In genomic region chr9:37953775-37954437, GRCh38 we compare ENCODE assay signal across 8 cellular contexts. TPM values are rescaled to one million over a fixed set of nuclear protein-coding genes. Genes with fewer than 3 reads are reported as not detected.
A peak's percentile ranks its signal among the peaks of the same experiment; 100 is the strongest.
DNase-seq lines count a peak whose midpoint lies in the region; ATAC-seq and TF ChIP-seq lines count a peak whose summit lies in the region.

No MANE protein-coding gene starts in this region.

- peak; percentile 74 for DNase-seq in activated effector memory CD4-positive, alpha-beta T cell treated with anti-CD3 and anti-CD28 coated beads, Interleukin-2, amount 50 U/mL, for 16 hours
- no peak for DNase-seq in activated effector memory CD4-positive, alpha-beta T cell treated with Interleukin-2 at 50 U/mL for 16 hours
- DNase-seq in SJSA1 (ENCODE audit: low read depth in 1 of 2, low spot score in 2 of 2), result peak; percentile 65 to 68
- DNase-seq in epithelial cell of esophagus (ENCODE audit: low read depth), result peak; percentile 96
- peak; percentile 95 for DNase-seq in skeletal muscle cell (ENCODE audit: low read depth)
- DNase-seq in cerebellum (ENCODE audit: low spot score), result no peak
- no peak for DNase-seq in NCI-H1092 (lab: John Stamatoyannopoulos, UW)

- H3K4me3 ChIP-seq in SJSA1 (no peak overlapping the region), epithelial cell of esophagus (ENCODE audit: low read length) (no peak overlapping the region), skeletal muscle cell (ENCODE audit: low read depth, low read length) (no peak overlapping the region)

- H3K27ac ChIP-seq in SJSA1, result peak overlapping the region; percentile 65

- H3K36me3 ChIP-seq in SJSA1, result peaks cover 52% of the 10 kb centered on the region

- TF ChIP-seq CTCF in epithelial cell of esophagus (IDR thresholded peaks at IDR 0.05; ENCODE audit: insufficient read depth, low read depth, low read length, missing control alignments), result no peak

- peak; percentile 70 for ATAC-seq in HG02763 (IDR thresholded peaks at IDR 0.05; ENCODE audit: unreplicated experiment)

- H3K4me1 ChIP-seq in SJSA1 (replicated peaks), result peaks cover 26% of the 10 kb centered on the region

- H3K27me3 ChIP-seq in SJSA1 (replicated peaks), result no peaks in the 10 kb centered on the region

- no peaks in the 10 kb centered on the region for H3K9me3 ChIP-seq in SJSA1 (replicated peaks)

RNA-seq across cellular contexts. Expression of gene SLC25A51, which starts 50.0 kb away (rescaled TPM):
- total RNA-seq in SJSA1 (2014; rRNA removed; shearing (Covaris generic)), result 10.0 and 18.8 TPM in 2 replicates
- total RNA-seq in cerebellum, result 60.3 TPM

Comparison
In these comparisons a context has a peak if more than half of its experiments do, and no peak if none do; other contexts are left out.
1. DNase-seq: peak in activated effector memory CD4-positive, alpha-beta T cell treated with anti-CD3 and anti-CD28 coated beads, Interleukin-2, amount 50 U/mL, for 16 hours (single experiment), SJSA1 (2 of 2), epithelial cell of esophagus (single experiment) and skeletal muscle cell (single experiment); none in activated effector memory CD4-positive, alpha-beta T cell treated with Interleukin-2 at 50 U/mL for 16 hours (single experiment), cerebellum (single experiment) and NCI-H1092 (single experiment).